8 cellular contexts compared by ENCODE assay signal in the genomic region with DNA sequence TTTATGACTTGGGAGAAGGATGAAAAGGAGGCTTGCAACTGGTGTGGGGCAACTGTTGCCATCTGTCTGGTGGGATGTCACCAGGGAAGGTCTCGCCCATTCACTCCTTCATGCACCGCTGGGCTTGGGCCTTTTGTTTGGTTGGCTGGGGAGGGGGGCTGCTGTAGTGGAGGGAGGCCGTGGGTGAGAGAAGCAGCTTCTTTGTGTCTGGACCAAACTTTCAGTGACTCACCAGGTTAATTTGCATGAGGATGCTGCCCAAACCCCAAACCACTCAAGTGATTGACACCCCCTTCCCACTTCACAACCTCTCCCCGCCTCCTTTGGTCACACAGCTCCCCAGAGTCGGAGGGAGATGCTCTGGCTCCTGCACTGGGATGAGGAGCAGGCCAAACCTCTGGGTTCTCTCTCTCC. TPM values are rescaled to one million over a fixed set of nuclear protein-coding genes. Genes with fewer than 3 reads are reported as not detected.
A peak's percentile ranks its signal among the peaks of the same experiment; 100 is the strongest.
DNase-seq lines count a peak whose midpoint lies in the region; ATAC-seq lines count a peak whose summit lies in the region.

No MANE protein-coding gene starts in this region.

- H3K79me1 ChIP-seq in mesenchymal stem cell (replicated peaks; ENCODE audit: low read length, poor library complexity, severe bottlenecking), result no peaks in the 10 kb centered on the region

- peak overlapping the region; percentile 67 for H3K4me3 Mint-ChIP-seq in activated naive CD4-positive, alpha-beta T cell treated with anti-CD3 and anti-CD28 coated beads, Interleukin-2, amount 10 ng/mL, durations not matched to agents 7 days and 5 days

- no peak overlapping the region for H3K9ac ChIP-seq in mesenchymal stem cell (ENCODE audit: low read length)

- no peaks in the 10 kb centered on the region for H3K36me3 ChIP-seq in mesenchymal stem cell (ENCODE audit: control insufficient read depth in 1 of 2, insufficient read depth in 2 of 2, low read depth in 1 of 2, low read length in 2 of 2)

- ATAC-seq in GM18868 (IDR thresholded peaks at IDR 0.05; ENCODE audit: unreplicated experiment) (peak; percentile 28), HG02885 (IDR thresholded peaks at IDR 0.05; ENCODE audit: poor library complexity, unreplicated experiment) (peak; percentile 27), HG03520 (IDR thresholded peaks at IDR 0.05; ENCODE audit: unreplicated experiment) (no peak)

- peak overlapping the region in 1 of 2 experiments; percentile 49 for H3K18ac ChIP-seq in mesenchymal stem cell (ENCODE audit: low read depth in 1 of 2, low read length in 2 of 2)

- H3K4me2 ChIP-seq in mesenchymal stem cell (ENCODE audit: low read length, poor library complexity, severe bottlenecking), result no peak overlapping the region

- peak overlapping the region; percentile 6 for H4K91ac ChIP-seq in mesenchymal stem cell (ENCODE audit: low read length)

- H3K27ac ChIP-seq in mesenchymal stem cell (ENCODE audit: low read length, poor library complexity, severe bottlenecking), result no peak overlapping the region

- no peak overlapping the region for H2AFZ ChIP-seq in mesenchymal stem cell (ENCODE audit: low read depth, low read length)

- peaks cover 32% of the 10 kb centered on the region for H3K4me1 ChIP-seq in mesenchymal stem cell (ENCODE audit: control insufficient read depth, insufficient read depth, low read depth, low read length)

- peak overlapping the region; percentile 98 for H3K27ac Mint-ChIP-seq in activated naive CD4-positive, alpha-beta T cell treated with anti-CD3 and anti-CD28 coated beads, Interleukin-2, amount 10 ng/mL, durations not matched to agents 7 days and 5 days

- no peak overlapping the region for H2BK5ac ChIP-seq in mesenchymal stem cell (ENCODE audit: low read depth, low read length, poor library complexity, severe bottlenecking)

- H3K14ac ChIP-seq in mesenchymal stem cell (ENCODE audit: low read length in 2 of 2), result peak overlapping the region in 1 of 2 experiments; percentile 22

- peaks cover 43 to 57% of the 10 kb centered on the region in 2 experiments for H3K27me3 ChIP-seq in mesenchymal stem cell (ENCODE audit: control insufficient read depth in 1 of 2, insufficient read depth in 1 of 2, low read length in 2 of 2)

- H2BK15ac ChIP-seq in mesenchymal stem cell (ENCODE audit: low read depth, poor library complexity, severe bottlenecking), result no peak overlapping the region

- CTCF ChIA-PET in activated naive CD4-positive, alpha-beta T cell treated with anti-CD3 and anti-CD28 coated beads, Interleukin-2, amount 10 ng/mL, durations not matched to agents 7 days and 5 days (lab: Charles Lee), result interaction anchor here (1.5 to 9.9 kb wide), 7 partner anchors 9 to 52 kb away, joined by 5 to 189 read pairs (median 18); a partner anchor contains a TSS

- peak overlapping the region; percentile 31 for H2AK5ac ChIP-seq in mesenchymal stem cell (ENCODE audit: low read length, severe bottlenecking)

- peak overlapping the region; percentile 19 for H4K8ac ChIP-seq in mesenchymal stem cell (ENCODE audit: low read length)

- H3K23ac ChIP-seq in mesenchymal stem cell (ENCODE audit: low read length in 2 of 2), result peak overlapping the region in 1 of 2 experiments; percentile 34

- DNase-seq in NCI-H748 treated with DMSO at 0.1 percent for 48 hours (lab: John Stamatoyannopoulos, UW) (peak; percentile 44), mesenchymal stem cell (no peak), LoVo (ENCODE audit: low spot score) (no peak), NCI-H1048 (lab: John Stamatoyannopoulos, UW) (no peak)
- peak; percentile 74 for DNase-seq in activated naive CD4-positive, alpha-beta T cell treated with anti-CD3 and anti-CD28 coated beads, Interleukin-2, amount 10 ng/mL, durations not matched to agents 7 days and 5 days

- H3K4me3 ChIP-seq in mesenchymal stem cell (ENCODE audit: insufficient read depth in 1 of 2, low read depth in 1 of 2, low read length in 2 of 2), result no peak overlapping the region

- H3K27me3 Mint-ChIP-seq in activated naive CD4-positive, alpha-beta T cell treated with anti-CD3 and anti-CD28 coated beads, Interleukin-2, amount 10 ng/mL, durations not matched to agents 7 days and 5 days, result peaks cover under 1% of the 10 kb centered on the region

- no peak overlapping the region for H2BK120ac ChIP-seq in mesenchymal stem cell (ENCODE audit: low read depth, low read length)

- no peaks in the 10 kb centered on the region for H3K9me3 Mint-ChIP-seq in activated naive CD4-positive, alpha-beta T cell treated with anti-CD3 and anti-CD28 coated beads, Interleukin-2, amount 10 ng/mL, durations not matched to agents 7 days and 5 days

- peak overlapping the region in 1 of 2 experiments; percentile 68 for H2BK12ac ChIP-seq in mesenchymal stem cell (ENCODE audit: low read length in 2 of 2)

- peaks cover 1% of the 10 kb centered on the region for H3K36me3 Mint-ChIP-seq in activated naive CD4-positive, alpha-beta T cell treated with anti-CD3 and anti-CD28 coated beads, Interleukin-2, amount 10 ng/mL, durations not matched to agents 7 days and 5 days

- peaks cover 87% of the 10 kb centered on the region for H3K4me1 Mint-ChIP-seq in activated naive CD4-positive, alpha-beta T cell treated with anti-CD3 and anti-CD28 coated beads, Interleukin-2, amount 10 ng/mL, durations not matched to agents 7 days and 5 days

- no peaks in the 10 kb centered on the region for H3K9me3 ChIP-seq in mesenchymal stem cell (ENCODE audit: control insufficient read depth, low read length)

- no peak overlapping the region for H3K4ac ChIP-seq in mesenchymal stem cell (ENCODE audit: low read depth in 1 of 2, low read length in 2 of 2)

- 71% methylated on average over 3 of the region's 5 CpGs for WGBS in mesenchymal stem cell

RNA-seq across cellular contexts. Expression of a gene that starts 19.7 kb away (rescaled TPM):
- polyA plus RNA-seq in mesenchymal stem cell (2013, experiment 1 of 2), result 23.3 TPM
- polyA plus RNA-seq in mesenchymal stem cell (2013, experiment 2 of 2), result 22.9 TPM

RNA-seq across cellular contexts. Expression of a gene that starts 25.9 kb away (rescaled TPM):
- 1.3 TPM for polyA plus RNA-seq in mesenchymal stem cell (2013, experiment 1 of 2)
- 1.4 TPM for polyA plus RNA-seq in mesenchymal stem cell (2013, experiment 2 of 2)

Comparison
In these comparisons a context has a peak if more than half of its experiments do, and no peak if none do; other contexts are left out.
1. DNase-seq: peak in NCI-H748 treated with DMSO at 0.1 percent for 48 hours (single experiment) and activated naive CD4-positive, alpha-beta T cell treated with anti-CD3 and anti-CD28 coated beads, Interleukin-2, amount 10 ng/mL, durations not matched to agents 7 days and 5 days (single experiment); none in mesenchymal stem cell (single experiment), LoVo (single experiment) and NCI-H1048 (single experiment).